8 cellular contexts compared by ENCODE assay signal in the genomic region with DNA sequence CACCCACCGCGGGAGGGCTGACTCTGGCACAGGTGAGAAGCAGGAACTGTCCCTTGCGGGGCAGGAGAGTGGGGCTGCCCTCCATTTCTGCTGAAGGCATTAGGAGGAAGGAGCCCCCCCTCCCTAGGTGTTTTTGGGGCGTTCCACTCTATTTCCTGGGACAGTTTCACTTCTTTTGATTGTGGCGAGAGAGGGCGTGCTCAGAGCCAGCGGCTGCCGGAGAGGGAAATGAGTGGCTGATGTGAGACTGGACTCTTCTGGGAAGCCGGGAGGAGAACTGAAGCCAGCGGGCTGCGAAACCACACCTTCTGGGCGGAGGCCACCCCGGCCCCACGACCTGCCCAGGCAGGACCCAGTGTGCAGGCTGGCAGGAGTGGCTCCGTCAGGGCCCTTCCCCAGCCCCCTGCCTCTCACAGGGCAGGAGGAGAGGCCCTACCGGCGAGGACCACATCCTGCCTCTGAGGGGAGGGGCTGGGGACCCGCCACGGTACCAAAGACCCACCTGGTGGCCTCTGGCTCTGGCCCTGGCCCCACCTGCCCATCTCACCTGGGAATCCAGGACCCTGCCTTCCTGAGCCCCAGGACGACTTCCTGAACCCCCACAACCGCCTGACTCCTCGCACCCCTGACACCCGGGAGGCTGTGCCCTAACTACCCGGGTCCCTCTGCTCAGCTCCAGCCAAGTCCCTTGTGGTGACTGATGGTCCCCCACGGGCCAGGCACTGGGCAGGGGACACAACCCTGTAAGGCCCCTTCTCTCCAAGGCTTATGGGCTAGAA. TPM values are rescaled to one million over a fixed set of nuclear protein-coding genes. Genes with fewer than 3 reads are reported as not detected.
DNase-seq lines count a peak whose midpoint lies in the region; ATAC-seq and TF ChIP-seq lines count a peak whose summit lies in the region.

No MANE protein-coding gene starts in this region.

- 55% methylated on average over 25 of the region's 25 CpGs for WGBS in liver

- no peaks in the 10 kb centered on the region for H3K9me3 ChIP-seq in liver (ENCODE audit: control insufficient read depth in 4 of 4, low read length in 3 of 4)

- peaks cover 12 to 60% (median 35%) of the 10 kb centered on the region in 4 donors for H3K4me1 ChIP-seq in liver (ENCODE audit: control insufficient read depth in 4 of 4, insufficient read depth in 4 of 4, low read length in 3 of 4)

- no peak for TF ChIP-seq RAD21 in liver (IDR thresholded peaks at IDR 0.05)

- H3K27me3 ChIP-seq in liver (ENCODE audit: control insufficient read depth in 4 of 4, insufficient read depth in 4 of 4, low read length in 3 of 4) = no peaks in the 10 kb centered on the region

- no peak for TF ChIP-seq CTCF in liver (IDR thresholded peaks at IDR 0.05; ENCODE audit: low read depth, low read length, missing input control)

- H3K36me3 ChIP-seq in liver (ENCODE audit: control insufficient read depth in 4 of 4, insufficient read depth in 3 of 4, low read depth in 1 of 4, low read length in 3 of 4) = peaks cover 4 to 18% (median 11%) of the 10 kb centered on the region in 4 donors

- peak overlapping the region; percentile 95 for H3K27ac Mint-ChIP-seq in T-helper 2 cell treated with Interferon-gamma antibody and Interleukin-4, amounts not matched to agents 5 μg/mL and 100 μg/mL, for 36 hours

- peaks cover 33% of the 10 kb centered on the region for H3K4me1 Mint-ChIP-seq in T-helper 2 cell treated with Interferon-gamma antibody and Interleukin-4, amounts not matched to agents 5 μg/mL and 100 μg/mL, for 36 hours (ENCODE audit: low read depth)

- H3K27me3 Mint-ChIP-seq in T-helper 2 cell treated with Interferon-gamma antibody and Interleukin-4, amounts not matched to agents 5 μg/mL and 100 μg/mL, for 36 hours (ENCODE audit: low read depth) = no peaks in the 10 kb centered on the region

- H3K4me3 ChIP-seq in liver (ENCODE audit: low read depth in 1 of 3, low read length in 3 of 3) = no peak overlapping the region

- peak overlapping the region; percentile 85 for H3K4me3 Mint-ChIP-seq in T-helper 2 cell treated with Interferon-gamma antibody and Interleukin-4, amounts not matched to agents 5 μg/mL and 100 μg/mL, for 36 hours

- H3K9ac ChIP-seq in liver (ENCODE audit: low read depth in 1 of 2, low read length in 2 of 2) = no peak overlapping the region

- ATAC-seq in HG03175 (IDR thresholded peaks at IDR 0.05; ENCODE audit: unreplicated experiment) = peak; percentile 48

- DNase-seq in NK-92 treated with Interleukin-12 subunit alpha and Interleukin-12 subunit beta, amount 100 ng/mL, for 24 hours (lab: John Stamatoyannopoulos, UW) = peak; percentile 52
- no peak for DNase-seq in NK-92 (lab: John Stamatoyannopoulos, UW; ENCODE audit: unreplicated experiment)
- DNase-seq in T-helper 2 cell treated with Interferon-gamma antibody and Interleukin-4, amounts not matched to agents 5 μg/mL and 100 μg/mL, for 36 hours (ENCODE audit: low spot score) = peak; percentile 82
- peak; percentile 86 for DNase-seq in astrocyte of the hippocampus (ENCODE audit: low read depth, low spot score)
- peak; percentile 38 to 56 (median 56) for DNase-seq in stimulated activated CD4-positive, alpha-beta T cell treated with anti-CD3 and anti-CD28 coated beads, TNF-alpha, amount 100 ng/mL, for 48 hours (ENCODE audit: low read depth in 3 of 3)
- DNase-seq in NCI-H128 (lab: John Stamatoyannopoulos, UW; ENCODE audit: unreplicated experiment) = no peak

- peak overlapping the region; percentile 51 to 69 for H3K27ac ChIP-seq in liver (ENCODE audit: low read depth in 1 of 2, low read length in 2 of 2)

- peaks cover 14% of the 10 kb centered on the region for H3K36me3 Mint-ChIP-seq in T-helper 2 cell treated with Interferon-gamma antibody and Interleukin-4, amounts not matched to agents 5 μg/mL and 100 μg/mL, for 36 hours (ENCODE audit: low read depth)

- no peaks in the 10 kb centered on the region for H3K9me3 Mint-ChIP-seq in T-helper 2 cell treated with Interferon-gamma antibody and Interleukin-4, amounts not matched to agents 5 μg/mL and 100 μg/mL, for 36 hours

TF ChIP-seq in liver, 16 proteins besides CTCF, POLR2A, EP300 and RAD21:
- TF ChIP-seq, protein P1, sequence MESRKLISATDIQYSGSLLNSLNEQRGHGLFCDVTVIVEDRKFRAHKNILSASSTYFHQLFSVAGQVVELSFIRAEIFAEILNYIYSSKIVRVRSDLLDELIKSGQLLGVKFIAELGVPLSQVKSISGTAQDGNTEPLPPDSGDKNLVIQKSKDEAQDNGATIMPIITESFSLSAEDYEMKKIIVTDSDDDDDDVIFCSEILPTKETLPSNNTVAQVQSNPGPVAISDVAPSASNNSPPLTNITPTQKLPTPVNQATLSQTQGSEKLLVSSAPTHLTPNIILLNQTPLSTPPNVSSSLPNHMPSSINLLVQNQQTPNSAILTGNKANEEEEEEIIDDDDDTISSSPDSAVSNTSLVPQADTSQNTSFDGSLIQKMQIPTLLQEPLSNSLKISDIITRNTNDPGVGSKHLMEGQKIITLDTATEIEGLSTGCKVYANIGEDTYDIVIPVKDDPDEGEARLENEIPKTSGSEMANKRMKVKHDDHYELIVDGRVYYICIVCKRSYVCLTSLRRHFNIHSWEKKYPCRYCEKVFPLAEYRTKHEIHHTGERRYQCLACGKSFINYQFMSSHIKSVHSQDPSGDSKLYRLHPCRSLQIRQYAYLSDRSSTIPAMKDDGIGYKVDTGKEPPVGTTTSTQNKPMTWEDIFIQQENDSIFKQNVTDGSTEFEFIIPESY (IDR thresholded peaks at IDR 0.05) = no peak
- no peak for TF ChIP-seq SP1 (IDR thresholded peaks at IDR 0.05)
- TF ChIP-seq HNF4A (conservative IDR thresholded peaks at IDR 0.05) = no peak
- no peak for TF ChIP-seq TAF1 (conservative IDR thresholded peaks at IDR 0.05)
- TF ChIP-seq YY1 (IDR thresholded peaks at IDR 0.05) = no peak
- TF ChIP-seq, protein P2, sequence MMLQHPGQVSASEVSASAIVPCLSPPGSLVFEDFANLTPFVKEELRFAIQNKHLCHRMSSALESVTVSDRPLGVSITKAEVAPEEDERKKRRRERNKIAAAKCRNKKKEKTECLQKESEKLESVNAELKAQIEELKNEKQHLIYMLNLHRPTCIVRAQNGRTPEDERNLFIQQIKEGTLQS (IDR thresholded peaks at IDR 0.05) = no peak
- TF ChIP-seq FOXA2 (IDR thresholded peaks at IDR 0.05) = no peak
TF ChIP-seq in liver: peak in this region for 0.

RNA-seq across cellular contexts. Expression of a gene that starts 25.9 kb away (rescaled TPM):
- 1 to 10 TPM; 4.7 to 9.9 TPM for total RNA-seq in liver
- polyA plus RNA-seq in liver = 1 to 10 TPM; 9.0 to 9.4 TPM

RNA-seq across cellular contexts. Expression of a gene that starts 30.7 kb away (rescaled TPM):
- 10 to 100 TPM in 1 of 2 donors, 1 to 10 TPM in 1; 8.6 to 26.4 TPM for total RNA-seq in liver
- 10 to 100 TPM; 23.6 to 24.5 TPM for polyA plus RNA-seq in liver

RNA-seq across cellular contexts. Expression of a gene that starts 31.0 kb away (rescaled TPM):
- total RNA-seq in liver = 10 to 100 TPM; 16.7 to 19.7 TPM
- polyA plus RNA-seq in liver = 10 to 100 TPM; 16.5 to 27.8 TPM

RNA-seq across cellular contexts. Expression of a gene that starts 33.1 kb away (rescaled TPM):
- 10 to 100 TPM in 1 of 2 donors, 1 to 10 TPM in 1; 2.9 to 20.8 TPM for total RNA-seq in liver
- polyA plus RNA-seq in liver = 1 to 10 TPM; 1.0 to 2.1 TPM

Comparison
In these comparisons a context has a peak if more than half of its experiments do, and no peak if none do; other contexts are left out.
1. DNase-seq: peak in NK-92 treated with Interleukin-12 subunit alpha and Interleukin-12 subunit beta, amount 100 ng/mL, for 24 hours (single experiment), T-helper 2 cell treated with Interferon-gamma antibody and Interleukin-4, amounts not matched to agents 5 μg/mL and 100 μg/mL, for 36 hours (single experiment), astrocyte of the hippocampus (single experiment) and stimulated activated CD4-positive, alpha-beta T cell treated with anti-CD3 and anti-CD28 coated beads, TNF-alpha, amount 100 ng/mL, for 48 hours (3 of 3); none in NK-92 (single experiment) and NCI-H128 (single experiment).